In the genomic region with DNA sequence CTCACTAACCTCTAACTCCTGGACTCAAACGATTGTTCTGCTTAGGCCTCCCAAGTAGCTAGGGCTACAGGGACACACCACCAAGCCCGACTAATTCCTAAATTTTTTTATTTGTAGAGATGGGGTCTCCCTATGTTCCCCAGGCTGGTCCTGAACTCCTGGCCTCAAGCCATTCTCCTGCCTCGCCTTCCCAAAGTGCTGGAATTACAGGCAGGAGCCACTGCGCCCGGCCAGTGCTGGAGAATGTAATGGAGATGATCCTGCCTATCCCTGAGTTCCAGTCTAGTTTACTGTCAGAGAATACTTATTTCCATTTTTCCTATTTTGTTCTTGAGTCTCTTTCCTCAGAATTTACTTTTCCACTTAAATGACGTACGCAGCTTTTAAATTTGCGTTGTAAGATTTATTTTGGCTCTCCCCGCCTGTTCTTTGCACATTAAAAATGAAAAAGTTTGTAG, we compare ENCODE assay signal across 8 cellular contexts. TPM values are rescaled to one million over a fixed set of nuclear protein-coding genes. Genes with fewer than 3 reads are reported as not detected.
A peak's percentile ranks its signal among the peaks of the same experiment; 100 is the strongest.
DNase-seq lines count a peak whose midpoint lies in the region; ATAC-seq and TF ChIP-seq lines count a peak whose summit lies in the region.

A gene (plus strand): TSS at position 408 of the 458 bp plus-strand sequence. CDS start 1,606 bp downstream, outside the sequence.

- ATAC-seq in HG03097 (IDR thresholded peaks at IDR 0.05; ENCODE audit: low FRiP score, unreplicated experiment) (no peak), HG03378 (IDR thresholded peaks at IDR 0.05; ENCODE audit: unreplicated experiment) (no peak)

- no peak for TF ChIP-seq CTCF in astrocyte of the cerebellum (IDR thresholded peaks at IDR 0.05; ENCODE audit: low read depth, low read length, missing control alignments)
- no peak for TF ChIP-seq CTCF in liver (IDR thresholded peaks at IDR 0.05; ENCODE audit: low read depth, low read length, missing input control)
- no peak for TF ChIP-seq CTCF in type B pancreatic cell (conservative IDR thresholded peaks at IDR 0.05)

- WGBS in liver = 62% methylated on average over 9 of the region's 9 CpGs

- no peak for TF ChIP-seq RAD21 in liver (IDR thresholded peaks at IDR 0.05)

- H3K36me3 Mint-ChIP-seq in activated naive CD4-positive, alpha-beta T cell treated with anti-CD3 and anti-CD28 coated beads, Interleukin-2, amount 50 U/mL, for 24 hours = peaks cover 6% of the 10 kb centered on the region
- peaks cover 13% of the 10 kb centered on the region for H3K36me3 Mint-ChIP-seq in type B pancreatic cell

- peak within 1 kb of the TSS; percentile 95 for H3K4me3 Mint-ChIP-seq in activated naive CD4-positive, alpha-beta T cell treated with anti-CD3 and anti-CD28 coated beads, Interleukin-2, amount 50 U/mL, for 24 hours
- H3K4me3 Mint-ChIP-seq in type B pancreatic cell = peak within 1 kb of the TSS; percentile 94

- no peak for DNase-seq in activated naive CD4-positive, alpha-beta T cell (lab: John Stamatoyannopoulos, UW)
- DNase-seq in astrocyte of the cerebellum (ENCODE audit: low read depth) = no peak
- no peak for DNase-seq in type B pancreatic cell (ENCODE audit: extremely low spot score, unreplicated experiment)
- no peak for DNase-seq in iPS-NIHi11 (ENCODE audit: low spot score)

- in situ Hi-C loops in astrocyte of the cerebellum (cut with HindIII; ENCODE audit: low sequenced_read_pairs) = loop anchor here (10.0 kb wide), 1 partner anchor 270 kb away; no protein-coding TSS in a partner anchor

- H3K9me3 ChIP-seq in liver (ENCODE audit: control insufficient read depth in 4 of 4, low read length in 3 of 4) = no peaks in the 10 kb centered on the region

- H3K4me3 ChIP-seq in astrocyte of the cerebellum (ENCODE audit: low read depth, low read length) (peak within 1 kb of the TSS; percentile 65), liver (ENCODE audit: low read depth in 1 of 3, low read length in 3 of 3) (peak within 1 kb of the TSS; percentile 51 to 82 (median 75))

- no peaks in the 10 kb centered on the region for H3K27me3 ChIP-seq in liver (ENCODE audit: control insufficient read depth in 4 of 4, insufficient read depth in 4 of 4, low read length in 3 of 4)

- H3K27me3 Mint-ChIP-seq in activated naive CD4-positive, alpha-beta T cell treated with anti-CD3 and anti-CD28 coated beads, Interleukin-2, amount 50 U/mL, for 24 hours = no peaks in the 10 kb centered on the region
- H3K27me3 Mint-ChIP-seq in type B pancreatic cell = no peaks in the 10 kb centered on the region

- H3K9ac ChIP-seq in liver (ENCODE audit: low read depth in 1 of 2, low read length in 2 of 2) = peak within 1 kb of the TSS; percentile 53 to 84

- peak within 1 kb of the TSS; percentile 97 for H3K27ac Mint-ChIP-seq in activated naive CD4-positive, alpha-beta T cell treated with anti-CD3 and anti-CD28 coated beads, Interleukin-2, amount 50 U/mL, for 24 hours
- peak within 1 kb of the TSS; percentile 85 for H3K27ac Mint-ChIP-seq in type B pancreatic cell

- H3K36me3 ChIP-seq in liver (ENCODE audit: control insufficient read depth in 4 of 4, insufficient read depth in 3 of 4, low read depth in 1 of 4, low read length in 3 of 4) = peaks cover 10 to 23% (median 20%) of the 10 kb centered on the region in 4 donors

- peaks cover 20% of the 10 kb centered on the region for H3K4me1 Mint-ChIP-seq in activated naive CD4-positive, alpha-beta T cell treated with anti-CD3 and anti-CD28 coated beads, Interleukin-2, amount 50 U/mL, for 24 hours
- peaks cover 14% of the 10 kb centered on the region for H3K4me1 Mint-ChIP-seq in type B pancreatic cell (ENCODE audit: unreplicated experiment)

- peak within 1 kb of the TSS; percentile 93 to 95 for H3K27ac ChIP-seq in liver (ENCODE audit: low read depth in 1 of 2, low read length in 2 of 2)

- H3K4me1 ChIP-seq in liver (ENCODE audit: control insufficient read depth in 4 of 4, insufficient read depth in 4 of 4, low read length in 3 of 4) = peaks cover 3 to 20% (median 15%) of the 10 kb centered on the region in 4 donors

- no peaks in the 10 kb centered on the region for H3K9me3 Mint-ChIP-seq in activated naive CD4-positive, alpha-beta T cell treated with anti-CD3 and anti-CD28 coated beads, Interleukin-2, amount 50 U/mL, for 24 hours
- H3K9me3 Mint-ChIP-seq in type B pancreatic cell = no peaks in the 10 kb centered on the region

TF ChIP-seq in liver, 16 proteins besides CTCF, POLR2A, EP300 and RAD21:
- TF ChIP-seq JUND (IDR thresholded peaks at IDR 0.05) (no peak), GABPA (IDR thresholded peaks at IDR 0.05 in 1 of 2, conservative IDR thresholded peaks at IDR 0.05 in 1 of 2) (no peak), RXRA (IDR thresholded peaks at IDR 0.05) (no peak), TAF1 (conservative IDR thresholded peaks at IDR 0.05) (no peak), SP1 (IDR thresholded peaks at IDR 0.05) (no peak), YY1 (IDR thresholded peaks at IDR 0.05) (no peak)
- TF ChIP-seq, protein P1, sequence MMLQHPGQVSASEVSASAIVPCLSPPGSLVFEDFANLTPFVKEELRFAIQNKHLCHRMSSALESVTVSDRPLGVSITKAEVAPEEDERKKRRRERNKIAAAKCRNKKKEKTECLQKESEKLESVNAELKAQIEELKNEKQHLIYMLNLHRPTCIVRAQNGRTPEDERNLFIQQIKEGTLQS (IDR thresholded peaks at IDR 0.05) = no peak
- TF ChIP-seq, protein P2, sequence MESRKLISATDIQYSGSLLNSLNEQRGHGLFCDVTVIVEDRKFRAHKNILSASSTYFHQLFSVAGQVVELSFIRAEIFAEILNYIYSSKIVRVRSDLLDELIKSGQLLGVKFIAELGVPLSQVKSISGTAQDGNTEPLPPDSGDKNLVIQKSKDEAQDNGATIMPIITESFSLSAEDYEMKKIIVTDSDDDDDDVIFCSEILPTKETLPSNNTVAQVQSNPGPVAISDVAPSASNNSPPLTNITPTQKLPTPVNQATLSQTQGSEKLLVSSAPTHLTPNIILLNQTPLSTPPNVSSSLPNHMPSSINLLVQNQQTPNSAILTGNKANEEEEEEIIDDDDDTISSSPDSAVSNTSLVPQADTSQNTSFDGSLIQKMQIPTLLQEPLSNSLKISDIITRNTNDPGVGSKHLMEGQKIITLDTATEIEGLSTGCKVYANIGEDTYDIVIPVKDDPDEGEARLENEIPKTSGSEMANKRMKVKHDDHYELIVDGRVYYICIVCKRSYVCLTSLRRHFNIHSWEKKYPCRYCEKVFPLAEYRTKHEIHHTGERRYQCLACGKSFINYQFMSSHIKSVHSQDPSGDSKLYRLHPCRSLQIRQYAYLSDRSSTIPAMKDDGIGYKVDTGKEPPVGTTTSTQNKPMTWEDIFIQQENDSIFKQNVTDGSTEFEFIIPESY (IDR thresholded peaks at IDR 0.05) = no peak
- TF ChIP-seq, protein P3, sequence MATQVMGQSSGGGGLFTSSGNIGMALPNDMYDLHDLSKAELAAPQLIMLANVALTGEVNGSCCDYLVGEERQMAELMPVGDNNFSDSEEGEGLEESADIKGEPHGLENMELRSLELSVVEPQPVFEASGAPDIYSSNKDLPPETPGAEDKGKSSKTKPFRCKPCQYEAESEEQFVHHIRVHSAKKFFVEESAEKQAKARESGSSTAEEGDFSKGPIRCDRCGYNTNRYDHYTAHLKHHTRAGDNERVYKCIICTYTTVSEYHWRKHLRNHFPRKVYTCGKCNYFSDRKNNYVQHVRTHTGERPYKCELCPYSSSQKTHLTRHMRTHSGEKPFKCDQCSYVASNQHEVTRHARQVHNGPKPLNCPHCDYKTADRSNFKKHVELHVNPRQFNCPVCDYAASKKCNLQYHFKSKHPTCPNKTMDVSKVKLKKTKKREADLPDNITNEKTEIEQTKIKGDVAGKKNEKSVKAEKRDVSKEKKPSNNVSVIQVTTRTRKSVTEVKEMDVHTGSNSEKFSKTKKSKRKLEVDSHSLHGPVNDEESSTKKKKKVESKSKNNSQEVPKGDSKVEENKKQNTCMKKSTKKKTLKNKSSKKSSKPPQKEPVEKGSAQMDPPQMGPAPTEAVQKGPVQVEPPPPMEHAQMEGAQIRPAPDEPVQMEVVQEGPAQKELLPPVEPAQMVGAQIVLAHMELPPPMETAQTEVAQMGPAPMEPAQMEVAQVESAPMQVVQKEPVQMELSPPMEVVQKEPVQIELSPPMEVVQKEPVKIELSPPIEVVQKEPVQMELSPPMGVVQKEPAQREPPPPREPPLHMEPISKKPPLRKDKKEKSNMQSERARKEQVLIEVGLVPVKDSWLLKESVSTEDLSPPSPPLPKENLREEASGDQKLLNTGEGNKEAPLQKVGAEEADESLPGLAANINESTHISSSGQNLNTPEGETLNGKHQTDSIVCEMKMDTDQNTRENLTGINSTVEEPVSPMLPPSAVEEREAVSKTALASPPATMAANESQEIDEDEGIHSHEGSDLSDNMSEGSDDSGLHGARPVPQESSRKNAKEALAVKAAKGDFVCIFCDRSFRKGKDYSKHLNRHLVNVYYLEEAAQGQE (IDR thresholded peaks at IDR 0.05) = no peak

RNA-seq across cellular contexts. Expression of the gene that starts here (rescaled TPM):
- 10 to 100 TPM in 1 of 2 donors, under 1 TPM in 1; 0.59 to 21.7 TPM for total RNA-seq in liver
- 1 to 10 TPM in 1 of 2 donors, under 1 TPM in 1; 0.68 to 1.0 TPM for polyA plus RNA-seq in liver
- total RNA-seq in type B pancreatic cell (ENCODE audit: low replicate concordance) = 28.1 and 54.1 TPM in 2 replicates
